25 cellular contexts compared by ENCODE assay signal in the genomic region with DNA sequence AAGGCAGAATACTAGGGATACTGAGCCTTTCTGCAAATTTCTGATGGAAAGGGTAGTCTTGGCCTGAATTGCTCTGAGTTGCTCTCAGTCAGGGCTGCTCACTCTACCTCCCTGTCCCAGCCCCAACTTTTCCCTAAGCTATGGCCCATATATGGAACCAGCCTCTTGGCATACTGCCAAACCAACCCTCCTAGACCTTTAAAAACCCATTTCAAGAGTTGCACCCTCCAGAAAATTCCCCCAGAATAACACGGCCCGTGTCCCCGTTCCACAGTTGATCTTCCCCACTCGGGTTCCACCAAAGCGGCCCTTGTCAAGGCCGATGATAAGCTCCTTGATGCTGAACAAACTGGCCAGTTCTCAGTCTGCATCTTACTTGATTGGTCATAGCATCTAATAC. TPM values are rescaled to one million over a fixed set of nuclear protein-coding genes. Genes with fewer than 3 reads are reported as not detected.
"Had no signal": no experiment of that assay in that cellular context is flagged by ENCODE, and none has a peak within 500 bp of the region (broad histone marks: within the 10 kb centered on the region; RNA-seq: fewer than 3 reads in every experiment).

No MANE protein-coding gene starts in this region.

- H3K9me3 ChIP-seq: colonic mucosa, psoas muscle had no signal

- ATAC-seq: foreskin keratinocyte, left colon, left ventricle myocardium superior, psoas muscle, sciatic nerve had no signal

- H3K9me3 Mint-ChIP-seq: endodermal cell, nephron had no signal

- FAIRE-seq: endothelial cell of umbilical vein, kidney, urothelium cell line had no signal

- DNase-seq: colonic mucosa; effector CD4-positive, alpha-beta T cell; endodermal cell; erythroblast; foreskin keratinocyte; head of caudate nucleus; kidney; left colon; left ventricle myocardium superior; mesendoderm; naive B cell; occipital lobe; psoas muscle; retina; stimulated activated CD4-positive, alpha-beta T cell treated with anti-CD3 and anti-CD28 coated beads, Interleukin-12 subunit alpha, Interleukin-12 subunit beta, amount 100 ng/mL, for 4 hours; stimulated activated naive CD4-positive, alpha-beta T cell treated with Interleukin-2 at 50 U/mL for 16 hours; trophoblast cell had no signal

- H3K4me3 ChIP-seq: colonic mucosa, hepatocyte, psoas muscle, skin epidermis had no signal

- H3K4me3 Mint-ChIP-seq: endodermal cell, naive B cell, nephron had no signal

- H2AFZ ChIP-seq: hepatocyte had no signal

- H3K36me3 ChIP-seq: colonic mucosa had no signal

- H3K27ac Mint-ChIP-seq: endodermal cell, nephron had no signal

- H3K36me3 Mint-ChIP-seq: naive B cell had no signal

- H3K27me3 ChIP-seq: colonic mucosa, hepatocyte had no signal

- H3K27ac ChIP-seq: colonic mucosa, foreskin keratinocyte, hepatocyte, psoas muscle had no signal

- H3K4me2 ChIP-seq: hepatocyte had no signal

- H3K79me2 ChIP-seq: hepatocyte had no signal

- H3K4me1 ChIP-seq: colonic mucosa, psoas muscle had no signal

RNA-seq across cellular contexts. Expression of a gene that starts 25.4 kb away (rescaled TPM):
- total RNA-seq: dermis microvascular lymphatic vessel endothelial cell, endothelial cell of umbilical vein, foreskin keratinocyte, left ventricle myocardium superior, lung microvascular endothelial cell had no signal
- polyA plus RNA-seq: foreskin keratinocyte had no signal
